Comparison of ENCODE assay signal across 14 cellular contexts in the genomic region with DNA sequence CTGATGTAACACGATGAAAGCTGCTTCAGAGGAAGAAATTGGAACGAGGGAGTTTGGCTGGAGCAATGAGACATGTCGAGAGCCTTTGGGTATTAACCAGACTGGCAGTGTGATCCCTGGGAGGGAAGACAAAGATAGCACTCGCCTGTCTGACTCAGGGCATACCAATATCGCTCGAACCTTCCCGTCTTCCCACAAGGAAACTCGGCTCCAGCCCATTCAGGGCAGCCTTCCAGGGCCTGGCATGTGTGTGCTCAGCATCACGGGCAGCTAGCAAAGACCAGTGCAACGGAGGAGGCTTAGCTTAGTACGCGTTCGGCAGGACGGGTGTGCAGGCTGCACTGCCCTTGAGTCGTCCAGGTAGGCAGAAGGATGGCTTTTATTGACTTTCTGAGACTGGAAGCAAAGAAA.
DNase-seq lines count a peak whose midpoint lies in the region; ATAC-seq, FAIRE-seq and TF ChIP-seq lines count a peak whose summit lies in the region.
"Had no signal": no experiment of that assay in that cellular context is flagged by ENCODE, and none has a peak within 500 bp of the region (broad histone marks: within the 10 kb centered on the region; RNA-seq: fewer than 3 reads in every experiment).

No MANE protein-coding gene starts in this region.

- H3K79me2 ChIP-seq in H1 (ENCODE audit: control insufficient read depth in 1 of 2, insufficient read depth in 2 of 2, low read length in 2 of 2), result no peaks in the 10 kb centered on the region
- H3K79me2 ChIP-seq: parathyroid adenoma had no signal

- CTCF ChIA-PET in H1 (lab: Charles Lee; ENCODE audit: partially characterized antibody), result interaction anchor here (0.8 to 1.7 kb wide), 10 partner anchors 10 to 190 kb away, joined by 3 to 5 read pairs (median 3); no protein-coding TSS in a partner anchor

- no peak overlapping the region for H3K27ac Mint-ChIP-seq in osteocyte (ENCODE audit: unreplicated experiment)
- H3K27ac Mint-ChIP-seq: CD4-positive, alpha-beta memory T cell had no signal

- no peak overlapping the region for H3K4me3 ChIP-seq in H1 (ENCODE audit: extremely low read depth in 1 of 4, insufficient read depth in 2 of 4, low read depth in 3 of 4, low read length in 4 of 4)
- peak overlapping the region in 1 of 2 donors; percentile 22 for H3K4me3 ChIP-seq in stomach smooth muscle (ENCODE audit: low read length in 2 of 2)
- H3K4me3 ChIP-seq: lung, stomach had no signal

- H4K5ac ChIP-seq in H1 (ENCODE audit: insufficient read length, low read depth, low read length), result no peak overlapping the region

- TF ChIP-seq RAD21 in H1 (IDR thresholded peaks at IDR 0.05 in 1 of 2, conservative IDR thresholded peaks at IDR 0.05 in 1 of 2; ENCODE audit: low read depth in 2 of 2, low read length in 2 of 2), result no peak

- H3K4me1 ChIP-seq in H1 (replicated peaks in 1 of 4; ENCODE audit: control insufficient read depth in 3 of 4, insufficient read depth in 4 of 4, low read length in 3 of 4) (no peaks in the 10 kb centered on the region), stomach smooth muscle (ENCODE audit: control insufficient read depth, insufficient read depth, low read length) (peaks cover 9% of the 10 kb centered on the region)
- H3K4me1 ChIP-seq: parathyroid adenoma had no signal

- peak overlapping the region; percentile 15; the same call in 1 of the 2 replicates for H3K18ac ChIP-seq in H1 (ENCODE audit: extremely low read depth, low read length)

- H3K9me3 ChIP-seq in H1 (ENCODE audit: insufficient read depth in 2 of 2, low read depth in 1 of 2, low read length in 1 of 2) (no peaks in the 10 kb centered on the region), stomach smooth muscle (ENCODE audit: control insufficient read depth in 2 of 2, low read length in 2 of 2) (no peaks in the 10 kb centered on the region)
- H3K9me3 ChIP-seq: stomach had no signal

- H2AK5ac ChIP-seq in H1 (ENCODE audit: low read depth, low read length), result no peak overlapping the region

- H4K20me1 ChIP-seq in H1 (replicated peaks in 1 of 2; ENCODE audit: control insufficient read depth in 1 of 2, insufficient read depth in 2 of 2, low read length in 2 of 2), result no peaks in the 10 kb centered on the region

- H4K91ac ChIP-seq in H1 (replicated peaks; ENCODE audit: insufficient read length, low read length), result no peak overlapping the region

- no peak overlapping the region for H2AFZ ChIP-seq in H1 (ENCODE audit: low read length)
- H2AFZ ChIP-seq: parathyroid adenoma had no signal

- no peak overlapping the region for H3K27ac ChIP-seq in H1 (ENCODE audit: low read depth, low read length)
- H3K27ac ChIP-seq in stomach smooth muscle (ENCODE audit: low read length), result peak overlapping the region; percentile 18
- H3K27ac ChIP-seq: parathyroid adenoma had no signal

- H3K4me1 Mint-ChIP-seq in osteocyte (ENCODE audit: unreplicated experiment), result peaks cover 3% of the 10 kb centered on the region

- no peaks in the 10 kb centered on the region for H3K27me3 ChIP-seq in H1 (replicated peaks in 1 of 4; ENCODE audit: control insufficient read depth in 3 of 4, extremely low read depth in 1 of 4, insufficient read depth in 3 of 4, low read length in 3 of 4)
- H3K27me3 ChIP-seq in stomach smooth muscle (ENCODE audit: control insufficient read depth in 1 of 2, insufficient read depth in 2 of 2, low read length in 2 of 2), result no peaks in the 10 kb centered on the region
- H3K27me3 ChIP-seq: stomach had no signal

- H3K9me3 Mint-ChIP-seq in osteocyte (ENCODE audit: unreplicated experiment), result no peaks in the 10 kb centered on the region

- FAIRE-seq in H1 (lab: Jason Lieb, UNC), result no peak

- H3K23me2 ChIP-seq in H1 (ENCODE audit: low read depth, low read length), result no peaks in the 10 kb centered on the region

- no peak overlapping the region for H3K56ac ChIP-seq in H1 (replicated peaks; ENCODE audit: insufficient read length, low read depth, low read length)

- no peak overlapping the region for H3K4me3 Mint-ChIP-seq in osteocyte (ENCODE audit: unreplicated experiment)
- H3K4me3 Mint-ChIP-seq: CD4-positive, alpha-beta memory T cell had no signal

- no peaks in the 10 kb centered on the region for H3K36me3 Mint-ChIP-seq in osteocyte (ENCODE audit: unreplicated experiment)
- H3K36me3 Mint-ChIP-seq: CD4-positive, alpha-beta memory T cell had no signal

- no peak for TF ChIP-seq POLR2A in H1 (IDR thresholded peaks at IDR 0.05; ENCODE audit: control extremely low read depth in 1 of 2, low read depth in 2 of 2, low read length in 2 of 2)

- H3K36me3 ChIP-seq in H1 (ENCODE audit: control insufficient read depth in 2 of 4, insufficient read depth in 4 of 4, low read length in 3 of 4) (no peaks in the 10 kb centered on the region), stomach smooth muscle (ENCODE audit: control insufficient read depth in 2 of 2, insufficient read depth in 2 of 2, low read length in 2 of 2) (no peaks in the 10 kb centered on the region)
- H3K36me3 ChIP-seq: stomach had no signal

- TF ChIP-seq CTCF in H1 (IDR thresholded peaks at IDR 0.05; ENCODE audit: control extremely low read depth in 1 of 3, insufficient read depth in 1 of 3, low read depth in 1 of 3, low read length in 3 of 3) (no peak), osteocyte (IDR thresholded peaks at IDR 0.05) (no peak)

- no peak overlapping the region for H3K4ac ChIP-seq in H1 (replicated peaks; ENCODE audit: insufficient read length, low read depth, low read length)

- H2BK15ac ChIP-seq in H1 (ENCODE audit: low read length), result no peak overlapping the region

- H2BK12ac ChIP-seq in H1 (ENCODE audit: low read depth, low read length), result no peak overlapping the region

- peaks cover 3% of the 10 kb centered on the region for H3K27me3 Mint-ChIP-seq in osteocyte (ENCODE audit: unreplicated experiment)
- H3K27me3 Mint-ChIP-seq: CD4-positive, alpha-beta memory T cell had no signal

- no peak for ATAC-seq in GM19395 (IDR thresholded peaks at IDR 0.05; ENCODE audit: unreplicated experiment)

- H2BK120ac ChIP-seq in H1 (replicated peaks; ENCODE audit: low read depth, low read length), result no peak overlapping the region

- H3K4me2 ChIP-seq in H1 (ENCODE audit: insufficient read depth in 1 of 2, low read depth in 2 of 2, low read length in 2 of 2), result no peak overlapping the region

- H3K79me1 ChIP-seq in H1 (ENCODE audit: low read depth, low read length), result no peaks in the 10 kb centered on the region

- POLR2A ChIA-PET in H1 (lab: Charles Lee; ENCODE audit: partially characterized antibody), result no interaction called here

- no peak overlapping the region for H3K9ac ChIP-seq in H1 (replicated peaks in 1 of 4; ENCODE audit: extremely low read depth in 1 of 4, low read depth in 3 of 4, low read length in 3 of 4)
- peak overlapping the region in 1 of 2 donors; percentile 46 for H3K9ac ChIP-seq in stomach smooth muscle (ENCODE audit: low read length in 2 of 2)
- H3K9ac ChIP-seq: parathyroid adenoma had no signal

- H3K14ac ChIP-seq in H1 (ENCODE audit: insufficient read length), result no peak overlapping the region

- no peak overlapping the region for H4K8ac ChIP-seq in H1 (ENCODE audit: extremely low read depth, insufficient read depth, low read length)

- no peak overlapping the region for H2BK20ac ChIP-seq in H1 (ENCODE audit: low read length)

- no peak overlapping the region for H3K23ac ChIP-seq in H1 (ENCODE audit: insufficient read length)

- H2BK5ac ChIP-seq in H1 (ENCODE audit: low read depth, low read length), result no peak overlapping the region

- WGBS in H1 (ENCODE audit: extremely low coverage in 1 of 2, insufficient coverage in 1 of 2, insufficient read length in 1 of 2, insufficient replicate concordance in 2 of 2, low coverage in 1 of 2, low lambda C conversion rate in 2 of 2, missing lambda C conversion rate in 1 of 2), 2 experiments, result 91% methylated on average over 15 of the region's 15 CpGs; no CpG with 5 or more reads in 1 of the 2 experiments

- DNase-seq in M059J (ENCODE audit: low read depth), result peak; percentile 97
- no peak for DNase-seq in H1 (ENCODE audit: low read depth in 1 of 2, low spot score in 2 of 2)
- DNase-seq in islet precursor cell, result peak; percentile 64
- DNase-seq in osteocyte (ENCODE audit: extremely low spot score, unreplicated experiment), result no peak
- no peak for DNase-seq in COR-L47 (lab: John Stamatoyannopoulos, UW)
- DNase-seq: activated CD8-positive, alpha-beta memory T cell treated with anti-CD3 and anti-CD28 coated beads, Interleukin-2, amount 50 U/mL, for 48 hours; CD4-positive, alpha-beta memory T cell; KBM-7; NCI-H2029; stomach had no signal

- no peak for TF ChIP-seq EP300 in H1 (IDR thresholded peaks at IDR 0.05; ENCODE audit: borderline replicate concordance in 1 of 2, low read depth in 2 of 2, low read length in 2 of 2)

TF ChIP-seq in H1, 55 proteins besides CTCF, POLR2A, EP300 and RAD21:
- TF ChIP-seq PHF8 (conservative IDR thresholded peaks at IDR 0.05; ENCODE audit: low read depth, low read length) (no peak), USF2 (IDR thresholded peaks at IDR 0.05; ENCODE audit: low read length) (no peak), BRCA1 (IDR thresholded peaks at IDR 0.05; ENCODE audit: low read depth, low read length) (no peak), FOSL1 (IDR thresholded peaks at IDR 0.05; ENCODE audit: insufficient read depth, low read depth, low read length) (no peak), SP4 (IDR thresholded peaks at IDR 0.05; ENCODE audit: low read length) (no peak), SRF (IDR thresholded peaks at IDR 0.05; ENCODE audit: low read depth, low read length) (no peak), RFX5 (IDR thresholded peaks at IDR 0.05; ENCODE audit: borderline replicate concordance, low read depth, low read length) (no peak), NANOG (IDR thresholded peaks at IDR 0.05; ENCODE audit: insufficient read depth, low read depth, low read length, poor library complexity, severe bottlenecking) (no peak), JUND (IDR thresholded peaks at IDR 0.05; ENCODE audit: low read length) (no peak), SP2 (IDR thresholded peaks at IDR 0.05; ENCODE audit: low read length) (no peak), GABPA (IDR thresholded peaks at IDR 0.05; ENCODE audit: borderline replicate concordance, insufficient read depth, low read length) (no peak), POLR2AphosphoS5 (IDR thresholded peaks at IDR 0.05; ENCODE audit: low read depth, low read length) (no peak), EGR1 (IDR thresholded peaks at IDR 0.05; ENCODE audit: borderline replicate concordance, low read depth, low read length) (no peak), GTF2F1 (IDR thresholded peaks at IDR 0.05; ENCODE audit: borderline replicate concordance, low read depth, low read length) (no peak)

Comparison
In these comparisons a context has a peak if more than half of its experiments do, and no peak if none do; other contexts are left out.
1. DNase-seq: peak in M059J (single experiment) and islet precursor cell (single experiment); none in H1 (0 of 2), osteocyte (single experiment) and COR-L47 (single experiment).